29 cellular contexts compared by ENCODE assay signal in the genomic region with DNA sequence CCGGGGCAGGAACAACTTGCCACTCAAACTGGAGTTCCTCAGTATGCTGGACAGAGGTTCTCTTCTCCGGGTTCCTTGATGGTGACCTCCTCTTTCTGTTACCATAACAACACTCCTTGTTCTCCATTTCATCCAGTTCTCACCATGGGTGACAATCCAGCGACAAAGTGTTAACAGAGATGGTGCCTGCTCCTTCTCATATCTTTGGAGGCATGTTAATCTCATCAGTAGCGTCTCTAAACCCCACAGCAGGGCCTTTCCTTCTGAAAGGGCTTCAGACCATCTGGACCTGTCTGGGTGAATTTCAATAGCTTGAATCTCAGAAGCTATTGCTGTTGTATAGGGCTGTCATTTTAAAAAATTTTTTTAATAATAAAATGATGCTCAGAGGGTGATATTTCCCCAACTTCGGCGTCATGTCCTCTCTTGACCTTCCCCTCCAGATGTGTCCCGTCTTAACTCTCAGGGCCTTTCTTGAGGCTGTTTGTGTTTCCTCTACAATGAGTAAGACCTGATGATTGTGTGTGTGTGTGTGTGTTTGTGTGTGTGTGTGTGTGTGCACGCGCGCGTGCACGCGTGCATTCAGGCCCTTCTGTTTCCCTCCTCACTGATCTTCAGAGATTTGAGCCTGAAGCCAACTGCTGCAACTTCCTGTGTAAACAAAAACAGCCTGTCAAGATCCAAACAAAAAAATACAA. TPM values are rescaled to one million over a fixed set of nuclear protein-coding genes. Genes with fewer than 3 reads are reported as not detected.
"Had no signal": no experiment of that assay in that cellular context is flagged by ENCODE, and none has a peak within 500 bp of the region (broad histone marks: within the 10 kb centered on the region; RNA-seq: fewer than 3 reads in every experiment).

No MANE protein-coding gene starts in this region.

- H2AFZ ChIP-seq: hepatocyte had no signal

- H3K4me1 Mint-ChIP-seq: activated B cell treated with CpG ODN at 0.5 μM for 24 hours; activated CD4-positive, alpha-beta T cell treated with anti-CD3 and anti-CD28 coated beads for 36 hours; activated naive CD4-positive, alpha-beta T cell treated with anti-CD3 and anti-CD28 coated beads, Interleukin-2, amount 10 ng/mL, durations not matched to agents 7 days and 5 days; naive thymus-derived CD8-positive, alpha-beta T cell had no signal

- DNase-seq: activated B cell treated with CpG ODN at 0.5 μM for 24 hours; activated CD4-positive, alpha-beta T cell treated with anti-CD3 and anti-CD28 coated beads for 36 hours; activated CD4-positive, alpha-beta T cell treated with anti-CD3 and anti-CD28 coated beads, Interleukin-2, amount 50 U/mL, for 48 hours; activated effector memory CD4-positive, alpha-beta T cell treated with anti-CD3 and anti-CD28 coated beads, Interleukin-2, amount 50 U/mL, for 16 hours; activated naive CD4-positive, alpha-beta T cell treated with anti-CD3 and anti-CD28 coated beads, Interleukin-2, amount 10 ng/mL, durations not matched to agents 7 days and 5 days; amygdala; effector CD4-positive, alpha-beta T cell; erythroblast; glutamatergic neuron; kidney glomerular epithelial cell; left lung; naive thymus-derived CD8-positive, alpha-beta T cell; pancreas; sigmoid colon; stimulated activated CD4-positive, alpha-beta T cell treated with anti-CD3 and anti-CD28 coated beads, Interleukin-2, amount 100 ng/mL, for 48 hours; stimulated activated CD8-positive, alpha-beta memory T cell treated with anti-CD3 and anti-CD28 coated beads, Interleukin-4, amount 100 ng/mL, for 48 hours; stimulated activated naive CD4-positive, alpha-beta T cell; T-helper 9 cell; testis; uterus had no signal

- H3K27ac ChIP-seq: hepatocyte, left lung, neutrophil, pancreas, sigmoid colon, testis, uterus had no signal

- H3K36me3 Mint-ChIP-seq: activated naive CD4-positive, alpha-beta T cell treated with anti-CD3 and anti-CD28 coated beads, Interleukin-2, amount 10 ng/mL, durations not matched to agents 7 days and 5 days; mesothelial cell of epicardium; naive thymus-derived CD8-positive, alpha-beta T cell had no signal

- H3K27ac Mint-ChIP-seq: activated B cell treated with CpG ODN at 0.5 μM for 24 hours; activated CD4-positive, alpha-beta T cell treated with anti-CD3 and anti-CD28 coated beads for 36 hours; activated naive CD4-positive, alpha-beta T cell treated with anti-CD3 and anti-CD28 coated beads, Interleukin-2, amount 10 ng/mL, durations not matched to agents 7 days and 5 days; mesothelial cell of epicardium; naive thymus-derived CD8-positive, alpha-beta T cell had no signal

- H3K4me3 ChIP-seq: hepatocyte, left lung, lung, pancreas, sigmoid colon, smooth muscle cell, testis, uterus had no signal

- H3K4me3 Mint-ChIP-seq: activated B cell treated with CpG ODN at 0.5 μM for 24 hours; activated CD4-positive, alpha-beta T cell treated with anti-CD3 and anti-CD28 coated beads for 36 hours; activated naive CD4-positive, alpha-beta T cell treated with anti-CD3 and anti-CD28 coated beads, Interleukin-2, amount 10 ng/mL, durations not matched to agents 7 days and 5 days; mesothelial cell of epicardium; naive thymus-derived CD8-positive, alpha-beta T cell had no signal

- H3K27me3 ChIP-seq: hepatocyte, left lung, neutrophil, pancreas, sigmoid colon, testis, uterus had no signal

- H3K9me3 Mint-ChIP-seq: activated B cell treated with CpG ODN at 0.5 μM for 24 hours; activated naive CD4-positive, alpha-beta T cell treated with anti-CD3 and anti-CD28 coated beads, Interleukin-2, amount 10 ng/mL, durations not matched to agents 7 days and 5 days; naive thymus-derived CD8-positive, alpha-beta T cell had no signal

- H3K4me1 ChIP-seq: left lung, pancreas, sigmoid colon, testis, uterus had no signal

- H3K27me3 Mint-ChIP-seq: activated B cell treated with CpG ODN at 0.5 μM for 24 hours; activated CD4-positive, alpha-beta T cell treated with anti-CD3 and anti-CD28 coated beads for 36 hours; activated naive CD4-positive, alpha-beta T cell treated with anti-CD3 and anti-CD28 coated beads, Interleukin-2, amount 10 ng/mL, durations not matched to agents 7 days and 5 days had no signal

- ATAC-seq: activated CD4-positive, alpha-beta T cell treated with anti-CD3 and anti-CD28 coated beads for 36 hours; left lung; naive thymus-derived CD8-positive, alpha-beta T cell; pancreas had no signal

- H3K79me2 ChIP-seq: hepatocyte had no signal

- H3K9me3 ChIP-seq: left lung, neutrophil, pancreas, sigmoid colon, testis, uterus had no signal

- FAIRE-seq: frontal cortex, pancreas had no signal

- H3K36me3 ChIP-seq: left lung, neutrophil, pancreas, sigmoid colon, uterus had no signal

- H3K4me2 ChIP-seq: hepatocyte, smooth muscle cell had no signal

RNA-seq across cellular contexts. Expression of gene CETN1, which starts 24.3 kb away (rescaled TPM):
- total RNA-seq: activated B cell treated with CpG ODN at 0.5 μM for 24 hours; activated CD4-positive, alpha-beta T cell treated with anti-CD3 and anti-CD28 coated beads for 36 hours; chondrocyte; frontal cortex; hepatocyte; left lung; lung; mesothelial cell of epicardium; naive thymus-derived CD8-positive, alpha-beta T cell; pancreas; pulmonary artery endothelial cell; sigmoid colon; smooth muscle cell; T-helper 1 cell treated with Interleukin-12 subunit alpha and Interleukin-12 subunit beta and Interleukin-4 antibody, amounts not matched to agents 30 ng/mL and 1 ng/mL, for 36 hours; uterus had no signal
- polyA plus RNA-seq: hepatocyte; lung; naive thymus-derived CD8-positive, alpha-beta T cell; pancreas; sigmoid colon; smooth muscle cell had no signal

RNA-seq across cellular contexts. Expression of gene CLUL1, which starts 40.9 kb away (rescaled TPM):
- total RNA-seq: activated B cell treated with CpG ODN at 0.5 μM for 24 hours; activated CD4-positive, alpha-beta T cell treated with anti-CD3 and anti-CD28 coated beads for 36 hours; chondrocyte; pulmonary artery endothelial cell; T-helper 1 cell treated with Interleukin-12 subunit alpha and Interleukin-12 subunit beta and Interleukin-4 antibody, amounts not matched to agents 30 ng/mL and 1 ng/mL, for 36 hours had no signal

RNA-seq across cellular contexts. Expression of gene COLEC12, which starts 55.4 kb away (rescaled TPM):
- total RNA-seq: activated B cell treated with CpG ODN at 0.5 μM for 24 hours; activated CD4-positive, alpha-beta T cell treated with anti-CD3 and anti-CD28 coated beads for 36 hours; T-helper 1 cell treated with Interleukin-12 subunit alpha and Interleukin-12 subunit beta and Interleukin-4 antibody, amounts not matched to agents 30 ng/mL and 1 ng/mL, for 36 hours had no signal
- polyA plus RNA-seq: naive thymus-derived CD8-positive, alpha-beta T cell had no signal
